In the genomic region with DNA sequence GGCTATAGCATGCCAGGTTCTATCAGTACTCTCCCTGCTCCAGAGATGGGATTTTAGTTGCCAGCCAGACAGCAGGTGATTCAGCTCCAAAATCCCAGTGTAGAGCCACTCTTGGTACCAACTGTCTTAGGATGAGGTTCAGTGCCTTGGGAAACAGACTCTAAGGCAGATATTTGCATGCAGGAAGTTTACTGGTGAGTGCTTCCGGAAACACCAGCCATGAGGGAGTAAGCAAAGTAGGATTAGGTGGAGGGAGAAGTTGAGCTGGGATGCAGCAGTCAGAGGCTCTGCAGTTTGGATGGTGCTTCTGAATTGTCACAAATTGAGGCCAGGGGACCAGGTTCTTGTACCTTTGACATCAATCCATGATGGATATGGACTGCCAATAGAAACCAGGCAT, we compare ENCODE assay signal across 19 cellular contexts.
DNase-seq lines count a peak whose midpoint lies in the region; ATAC-seq, FAIRE-seq and TF ChIP-seq lines count a peak whose summit lies in the region.
"Had no signal": no experiment of that assay in that cellular context is flagged by ENCODE, and none has a peak within 500 bp of the region (broad histone marks: within the 10 kb centered on the region; RNA-seq: fewer than 3 reads in every experiment).

No MANE protein-coding gene starts in this region.

- no peaks in the 10 kb centered on the region for H3K36me3 Mint-ChIP-seq in activated B cell treated with CpG ODN at 0.5 μM for 24 hours (ENCODE audit: low read depth)
- H3K36me3 Mint-ChIP-seq in stimulated activated memory B cell treated with anti-CD40 and anti-IgM and Interleukin-4, amounts not matched to agents 10 μg/mL and 1 μg/mL and 100 μg/mL, for 72 hours: no peaks in the 10 kb centered on the region

- no peak overlapping the region for H3K27ac Mint-ChIP-seq in activated B cell treated with CpG ODN at 0.5 μM for 24 hours
- peak overlapping the region; percentile 53 for H3K27ac Mint-ChIP-seq in stimulated activated memory B cell treated with anti-CD40 and anti-IgM and Interleukin-4, amounts not matched to agents 10 μg/mL and 1 μg/mL and 100 μg/mL, for 72 hours

- no peaks in the 10 kb centered on the region for H3K9me3 Mint-ChIP-seq in activated B cell treated with CpG ODN at 0.5 μM for 24 hours
- no peaks in the 10 kb centered on the region for H3K9me3 Mint-ChIP-seq in stimulated activated memory B cell treated with anti-CD40 and anti-IgM and Interleukin-4, amounts not matched to agents 10 μg/mL and 1 μg/mL and 100 μg/mL, for 72 hours

- CTCF ChIA-PET in activated B cell treated with CpG ODN at 0.5 μM for 24 hours (lab: Charles Lee): interaction anchor here (1.4 kb wide), 1 partner anchor 52 kb away, joined by 3 read pairs; no protein-coding TSS in a partner anchor

- H3K27me3 ChIP-seq in HAP-1 (ENCODE audit: low read depth): no peaks in the 10 kb centered on the region

- TF ChIP-seq CTCF in activated B cell treated with CpG ODN at 0.5 μM for 24 hours (IDR thresholded peaks at IDR 0.05): no peak

- peak; percentile 9 for FAIRE-seq in GM12891 (lab: Jason Lieb, UNC)
- FAIRE-seq: K562 had no signal

- TF ChIP-seq POLR2A in GM12891 (IDR thresholded peaks at IDR 0.05; ENCODE audit: low read depth, low read length): no peak

- no peaks in the 10 kb centered on the region for H3K36me3 ChIP-seq in HAP-1 (replicated peaks)

- H3K4me1 Mint-ChIP-seq in activated B cell treated with CpG ODN at 0.5 μM for 24 hours: peaks cover 34% of the 10 kb centered on the region
- H3K4me1 Mint-ChIP-seq in stimulated activated memory B cell treated with anti-CD40 and anti-IgM and Interleukin-4, amounts not matched to agents 10 μg/mL and 1 μg/mL and 100 μg/mL, for 72 hours: peaks cover 28% of the 10 kb centered on the region

- peak overlapping the region; percentile 13 for H3K4me3 Mint-ChIP-seq in activated B cell treated with CpG ODN at 0.5 μM for 24 hours
- no peak overlapping the region for H3K4me3 Mint-ChIP-seq in stimulated activated memory B cell treated with anti-CD40 and anti-IgM and Interleukin-4, amounts not matched to agents 10 μg/mL and 1 μg/mL and 100 μg/mL, for 72 hours

- in situ Hi-C loops in HAP-1 (cut with MboI; ENCODE audit: low sequenced_read_pairs): no loop called here

- POLR2A ChIA-PET in activated B cell treated with CpG ODN at 0.5 μM for 24 hours (lab: Charles Lee): interaction anchor here (0.5 kb wide), 1 partner anchor 598 kb away, joined by 11 read pairs; no protein-coding TSS in a partner anchor

- H3K27me3 Mint-ChIP-seq in activated B cell treated with CpG ODN at 0.5 μM for 24 hours: no peaks in the 10 kb centered on the region
- no peaks in the 10 kb centered on the region for H3K27me3 Mint-ChIP-seq in stimulated activated memory B cell treated with anti-CD40 and anti-IgM and Interleukin-4, amounts not matched to agents 10 μg/mL and 1 μg/mL and 100 μg/mL, for 72 hours

- DNase-seq in GM12891 (ENCODE audit: insufficient read length, low spot score) (no peak), activated B cell treated with CpG ODN at 0.5 μM for 24 hours (no peak), NCI-H1105 treated with DMSO at 0.1 percent for 48 hours (lab: John Stamatoyannopoulos, UW) (no peak), activated T-cell treated with anti-CD3 and anti-CD28 coated beads for 4 hours (no peak), HAP-1 (ENCODE audit: low spot score in 2 of 2) (no peak)
- DNase-seq: Calu3, DMS79 treated with DMSO at 0.1 percent for 48 hours, GF-D8, Kasumi-1, MV-4-11, NCI-H1105, NCI-H146, NCI-H1930, NCI-H446 treated with DMSO at 0.1 percent for 48 hours, SHP77 had no signal

- no peaks in the 10 kb centered on the region for H3K4me1 ChIP-seq in HAP-1

- H3K9me3 ChIP-seq in HAP-1: no peaks in the 10 kb centered on the region

- intact Hi-C loops in activated B cell treated with CpG ODN at 0.5 μM for 24 hours (cut with micrococcal nuclease): no loop called here

- no peak overlapping the region for H3K4me3 ChIP-seq in HAP-1
- H3K4me3 ChIP-seq: K562 had no signal

- ATAC-seq in GM21447 (IDR thresholded peaks at IDR 0.05; ENCODE audit: unreplicated experiment) (peak; percentile 73), activated B cell treated with CpG ODN at 0.5 μM for 24 hours (ENCODE audit: low read depth) (no peak)
- no peak for ATAC-seq in stimulated activated memory B cell treated with anti-CD40 and anti-IgM and Interleukin-4, amounts not matched to agents 10 μg/mL and 1 μg/mL and 100 μg/mL, for 72 hours
- ATAC-seq: K562, Panc1 had no signal

TF ChIP-seq in GM12891, 5 proteins besides CTCF, POLR2A, EP300 and RAD21:
- TF ChIP-seq PAX5 (IDR thresholded peaks at IDR 0.05; ENCODE audit: insufficient read depth, low read length, severe bottlenecking) (no peak), SPI1 (IDR thresholded peaks at IDR 0.05; ENCODE audit: low read depth, low read length) (no peak), POU2F2 (IDR thresholded peaks at IDR 0.05; ENCODE audit: low read depth, low read length) (no peak), POLR2AphosphoS5 (IDR thresholded peaks at IDR 0.05; ENCODE audit: low read depth, low read length) (no peak), TAF1 (IDR thresholded peaks at IDR 0.05; ENCODE audit: low read depth, low read length) (no peak)
